In the genomic region with DNA sequence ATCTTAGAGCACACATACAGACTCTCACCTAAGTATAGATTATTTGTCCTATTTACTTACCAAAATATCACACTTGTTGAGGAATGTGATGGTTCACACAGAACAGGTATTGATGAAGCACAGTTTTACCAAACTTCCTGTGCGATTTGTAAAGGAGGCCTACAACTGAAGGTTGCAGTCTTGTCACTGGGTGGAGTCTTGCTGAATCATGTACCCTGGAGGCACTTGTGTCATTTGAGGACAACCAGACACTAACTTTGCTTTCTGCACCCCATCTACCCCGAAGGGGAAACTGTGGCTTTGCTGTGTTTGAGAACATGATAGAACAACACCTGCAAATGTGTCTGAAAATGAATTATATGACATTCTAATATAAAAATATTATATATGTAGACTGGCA, we compare ENCODE assay signal across 15 cellular contexts.
A peak's percentile ranks its signal among the peaks of the same experiment; 100 is the strongest.
DNase-seq lines count a peak whose midpoint lies in the region; ATAC-seq and TF ChIP-seq lines count a peak whose summit lies in the region.
"Had no signal": no experiment of that assay in that cellular context is flagged by ENCODE, and none has a peak within 500 bp of the region (broad histone marks: within the 10 kb centered on the region; RNA-seq: fewer than 3 reads in every experiment).

No MANE protein-coding gene starts in this region.

- no peak overlapping the region for H3K27ac Mint-ChIP-seq in stimulated activated naive CD8-positive, alpha-beta T cell treated with anti-CD3 and anti-CD28 coated beads, Interleukin-15, amount 100 ng/mL, for 72 hours
- H3K27ac Mint-ChIP-seq in effector memory CD8-positive, alpha-beta T cell: peak overlapping the region in 1 of 2 donors; percentile 29
- H3K27ac Mint-ChIP-seq in nephron progenitor cell: no peak overlapping the region
- H3K27ac Mint-ChIP-seq: activated naive CD8-positive, alpha-beta T cell treated with anti-CD3 and anti-CD28 coated beads, Interleukin-2, amount 50 U/mL, for 24 hours; IgD-negative memory B cell; T-cell had no signal

- CTCF ChIA-PET in RWPE1 (lab: Yijun Ruan, JAX): no interaction called here

- no peaks in the 10 kb centered on the region for H3K27me3 Mint-ChIP-seq in stimulated activated naive CD8-positive, alpha-beta T cell treated with anti-CD3 and anti-CD28 coated beads, Interleukin-15, amount 100 ng/mL, for 72 hours
- no peaks in the 10 kb centered on the region for H3K27me3 Mint-ChIP-seq in effector memory CD8-positive, alpha-beta T cell
- no peaks in the 10 kb centered on the region for H3K27me3 Mint-ChIP-seq in nephron progenitor cell (ENCODE audit: low read depth, poor library complexity)
- H3K27me3 Mint-ChIP-seq: activated naive CD8-positive, alpha-beta T cell treated with anti-CD3 and anti-CD28 coated beads, Interleukin-2, amount 50 U/mL, for 24 hours; IgD-negative memory B cell; T-cell had no signal

- peaks cover 33% of the 10 kb centered on the region for H3K4me1 Mint-ChIP-seq in stimulated activated naive CD8-positive, alpha-beta T cell treated with anti-CD3 and anti-CD28 coated beads, Interleukin-15, amount 100 ng/mL, for 72 hours
- peaks cover 2 to 4% of the 10 kb centered on the region in 2 donors for H3K4me1 Mint-ChIP-seq in effector memory CD8-positive, alpha-beta T cell (ENCODE audit: low read depth in 2 of 2)
- peaks cover 22% of the 10 kb centered on the region for H3K4me1 Mint-ChIP-seq in nephron progenitor cell

- POLR2A ChIA-PET in RWPE1 (lab: Yijun Ruan, JAX; ENCODE audit: low non-redundant PET): no interaction called here

- peak overlapping the region; percentile 71; the same call in 1 of the 2 replicates for H3K27ac ChIP-seq in RWPE1
- H3K27ac ChIP-seq: BLaER1 had no signal

- no peak for TF ChIP-seq CTCF in RWPE1 (conservative IDR thresholded peaks at IDR 0.05; ENCODE audit: low read depth)
- TF ChIP-seq CTCF in nephron progenitor cell (IDR thresholded peaks at IDR 0.05): no peak

- no peak for DNase-seq in stimulated activated naive CD8-positive, alpha-beta T cell treated with anti-CD3 and anti-CD28 coated beads, Interleukin-15, amount 100 ng/mL, for 72 hours
- DNase-seq in stimulated activated naive CD8-positive, alpha-beta T cell treated with anti-CD3 and anti-CD28 coated beads, Interleukin-15, Interleukin-2, amounts not matched to agents 100 U/mL and 50 U/mL, for 24 hours: no peak
- DNase-seq in RWPE1 (ENCODE audit: low spot score) (no peak), LoVo (ENCODE audit: low spot score) (no peak), nephron progenitor cell (no peak), NCI-H1092 (lab: John Stamatoyannopoulos, UW) (no peak), NAMALWA (ENCODE audit: low spot score) (no peak)
- DNase-seq in effector memory CD8-positive, alpha-beta T cell: no peak
- DNase-seq: activated CD4-positive, alpha-beta T cell treated with anti-CD3 and anti-CD28 coated beads, Interleukin-2, amount 50 U/mL, for 4 hours; activated naive CD8-positive, alpha-beta T cell treated with anti-CD3 and anti-CD28 coated beads, Interleukin-2, amount 50 U/mL, for 24 hours; NCI-H2081 treated with DMSO at 0.1 percent for 48 hours; stomach; T-cell had no signal

- no peaks in the 10 kb centered on the region for H3K9me3 Mint-ChIP-seq in stimulated activated naive CD8-positive, alpha-beta T cell treated with anti-CD3 and anti-CD28 coated beads, Interleukin-15, amount 100 ng/mL, for 72 hours
- no peaks in the 10 kb centered on the region for H3K9me3 Mint-ChIP-seq in effector memory CD8-positive, alpha-beta T cell
- no peaks in the 10 kb centered on the region for H3K9me3 Mint-ChIP-seq in nephron progenitor cell
- H3K9me3 Mint-ChIP-seq: activated naive CD8-positive, alpha-beta T cell treated with anti-CD3 and anti-CD28 coated beads, Interleukin-2, amount 50 U/mL, for 24 hours; IgD-negative memory B cell; T-cell had no signal

- no peak overlapping the region for H3K4me3 Mint-ChIP-seq in stimulated activated naive CD8-positive, alpha-beta T cell treated with anti-CD3 and anti-CD28 coated beads, Interleukin-15, amount 100 ng/mL, for 72 hours
- H3K4me3 Mint-ChIP-seq in effector memory CD8-positive, alpha-beta T cell: no peak overlapping the region
- H3K4me3 Mint-ChIP-seq in nephron progenitor cell: no peak overlapping the region
- H3K4me3 Mint-ChIP-seq: activated naive CD8-positive, alpha-beta T cell treated with anti-CD3 and anti-CD28 coated beads, Interleukin-2, amount 50 U/mL, for 24 hours; IgD-negative memory B cell; T-cell had no signal

- peaks cover 54% of the 10 kb centered on the region for H3K36me3 Mint-ChIP-seq in effector memory CD8-positive, alpha-beta T cell (ENCODE audit: insufficient read depth)
- peaks cover 19% of the 10 kb centered on the region for H3K36me3 Mint-ChIP-seq in nephron progenitor cell (ENCODE audit: low read depth)

- ATAC-seq in stimulated activated naive CD8-positive, alpha-beta T cell treated with anti-CD3 and anti-CD28 coated beads, Interleukin-15, amount 100 ng/mL, for 72 hours: peak; percentile 42
- ATAC-seq in stimulated activated naive CD8-positive, alpha-beta T cell treated with anti-CD3 and anti-CD28 coated beads, Interleukin-15, Interleukin-2, amounts not matched to agents 100 U/mL and 50 U/mL, for 24 hours: no peak
- ATAC-seq in effector memory CD8-positive, alpha-beta T cell (replicated peaks): peak; percentile 46
- ATAC-seq: activated naive CD8-positive, alpha-beta T cell treated with anti-CD3 and anti-CD28 coated beads, Interleukin-2, amount 50 U/mL, for 24 hours; T-cell had no signal
